Comparison of ENCODE assay signal across 1 cellular context in the genomic region with DNA sequence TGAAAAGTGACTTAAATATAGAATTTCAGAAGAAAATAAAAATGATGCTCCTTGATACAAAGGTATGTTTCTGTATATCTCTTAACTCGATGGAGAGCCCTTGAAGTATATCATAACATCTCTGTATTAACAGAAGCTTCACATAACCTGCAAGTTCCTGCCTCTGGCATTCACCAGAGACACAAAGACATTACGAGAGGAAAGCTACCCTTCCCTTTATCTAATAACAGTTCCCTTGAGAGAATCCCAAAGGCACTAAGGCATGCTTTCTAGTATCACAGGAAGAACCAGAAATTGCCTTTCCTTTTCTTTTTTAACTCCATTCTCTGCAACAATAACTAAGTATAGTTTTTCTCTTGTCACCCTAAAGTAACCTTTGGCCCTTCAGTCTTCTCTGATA.
TF ChIP-seq lines count a peak whose summit lies in the region.

No MANE protein-coding gene starts in this region.

TF ChIP-seq in GM23338, 12 proteins besides CTCF, POLR2A, EP300 and RAD21 (continued from another document):
- TF ChIP-seq ZNF462 (CRISPR knock-in tag; IDR thresholded peaks at IDR 0.05) (no peak), JUNB (IDR thresholded peaks at IDR 0.05; ENCODE audit: unreplicated experiment) (no peak), EZH2 (IDR thresholded peaks at IDR 0.05; ENCODE audit: low read depth, unreplicated experiment) (no peak), ETS1 (IDR thresholded peaks at IDR 0.05) (no peak), REST (IDR thresholded peaks at IDR 0.05; ENCODE audit: unreplicated experiment) (no peak), STAT1 (IDR thresholded peaks at IDR 0.05; ENCODE audit: unreplicated experiment) (no peak), ZNF331 (CRISPR knock-in tag; IDR thresholded peaks at IDR 0.05; ENCODE audit: low read depth) (no peak)
